8 cellular contexts compared by ENCODE assay signal in the genomic region with DNA sequence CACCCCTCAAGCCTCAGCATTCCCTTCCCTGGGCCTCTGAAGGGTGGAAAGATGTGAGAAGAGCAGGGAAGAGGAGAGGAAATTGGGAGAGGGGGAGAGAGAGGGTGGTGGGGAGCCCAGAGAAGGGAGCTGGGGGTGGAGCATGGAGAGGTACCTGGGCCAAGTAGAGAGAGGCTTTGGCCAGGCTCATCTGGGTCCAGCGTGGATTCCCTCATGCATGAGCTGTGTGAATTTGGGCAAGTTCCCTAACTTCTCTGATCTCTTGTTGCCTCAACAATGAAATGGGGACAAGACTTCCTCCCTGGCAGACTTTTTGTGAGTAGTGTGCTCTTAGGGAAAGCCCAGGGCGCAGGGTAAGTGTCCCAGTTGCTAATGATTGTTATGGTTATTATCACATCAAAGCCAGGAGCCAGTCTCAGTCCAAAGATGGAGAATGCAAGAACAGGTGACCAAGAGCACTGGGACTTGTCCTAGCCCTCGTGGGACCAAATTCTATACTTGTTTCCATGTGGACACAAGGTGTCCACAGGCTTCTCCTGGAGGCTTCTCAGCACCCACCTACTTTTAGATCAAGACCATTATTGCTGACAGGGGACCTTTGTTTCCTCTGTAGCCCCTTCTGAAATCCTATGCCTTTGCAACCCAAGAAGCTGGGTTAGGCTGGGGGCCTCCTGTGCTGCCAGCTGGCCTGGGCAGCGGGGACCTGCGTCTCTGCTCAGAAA. TPM values are rescaled to one million over a fixed set of nuclear protein-coding genes. Genes with fewer than 3 reads are reported as not detected.
DNase-seq lines count a peak whose midpoint lies in the region; ATAC-seq and TF ChIP-seq lines count a peak whose summit lies in the region.

No MANE protein-coding gene starts in this region.

- DNase-seq in activated naive CD4-positive, alpha-beta T cell (lab: John Stamatoyannopoulos, UW): no peak
- DNase-seq in coronary artery (ENCODE audit: low spot score): no peak
- no peak for DNase-seq in natural killer cell
- DNase-seq in uterus: peak in 1 of 2 donors; percentile 35
- DNase-seq in endothelial cell (ENCODE audit: low spot score): no peak

- no peaks in the 10 kb centered on the region for H3K9me3 Mint-ChIP-seq in activated naive CD4-positive, alpha-beta T cell treated with anti-CD3 and anti-CD28 coated beads, Interleukin-2, amount 50 U/mL, for 24 hours
- H3K9me3 Mint-ChIP-seq in natural killer cell (no peaks in the 10 kb centered on the region), endothelial cell (ENCODE audit: unreplicated experiment) (no peaks in the 10 kb centered on the region)

- peaks cover 88% of the 10 kb centered on the region for H3K4me1 Mint-ChIP-seq in activated naive CD4-positive, alpha-beta T cell treated with anti-CD3 and anti-CD28 coated beads, Interleukin-2, amount 50 U/mL, for 24 hours
- H3K4me1 Mint-ChIP-seq in natural killer cell (peaks cover 4 to 13% of the 10 kb centered on the region in 2 donors), endothelial cell (ENCODE audit: unreplicated experiment) (peaks cover 13% of the 10 kb centered on the region)

- TF ChIP-seq CTCF in coronary artery (IDR thresholded peaks at IDR 0.05) (no peak), natural killer cell (IDR thresholded peaks at IDR 0.05) (no peak), uterus (IDR thresholded peaks at IDR 0.05) (no peak), endothelial cell (IDR thresholded peaks at IDR 0.05; ENCODE audit: unreplicated experiment) (no peak)

- H3K9me3 ChIP-seq in uterus: no peaks in the 10 kb centered on the region

- H3K4me3 ChIP-seq in coronary artery: peak overlapping the region; percentile 64
- no peak overlapping the region for H3K4me3 ChIP-seq in uterus

- no peak for ATAC-seq in natural killer cell
- ATAC-seq in GM18505 (IDR thresholded peaks at IDR 0.05; ENCODE audit: unreplicated experiment): no peak
- no peak for ATAC-seq in GM18873 (IDR thresholded peaks at IDR 0.05; ENCODE audit: low FRiP score, unreplicated experiment)

- H3K27ac ChIP-seq in coronary artery: peak overlapping the region; percentile 99
- H3K27ac ChIP-seq in uterus: peak overlapping the region; percentile 93 to 99

- H3K36me3 ChIP-seq in uterus: no peaks in the 10 kb centered on the region

- peaks cover 1% of the 10 kb centered on the region for H3K36me3 Mint-ChIP-seq in activated naive CD4-positive, alpha-beta T cell treated with anti-CD3 and anti-CD28 coated beads, Interleukin-2, amount 50 U/mL, for 24 hours
- H3K36me3 Mint-ChIP-seq in natural killer cell (no peaks in the 10 kb centered on the region), endothelial cell (ENCODE audit: low read depth, unreplicated experiment) (no peaks in the 10 kb centered on the region)

- H3K27me3 Mint-ChIP-seq in activated naive CD4-positive, alpha-beta T cell treated with anti-CD3 and anti-CD28 coated beads, Interleukin-2, amount 50 U/mL, for 24 hours: no peaks in the 10 kb centered on the region
- H3K27me3 Mint-ChIP-seq in natural killer cell (ENCODE audit: low read depth in 2 of 2) (peaks cover 8 to 11% of the 10 kb centered on the region in 2 donors), endothelial cell (ENCODE audit: unreplicated experiment) (peaks cover 4% of the 10 kb centered on the region)

- TF ChIP-seq POLR2A in uterus (IDR thresholded peaks at IDR 0.05) (no peak), GM18505 (IDR thresholded peaks at IDR 0.05; ENCODE audit: borderline replicate concordance, extremely low read depth, insufficient read depth, insufficient read length) (no peak)

- H3K4me3 Mint-ChIP-seq in activated naive CD4-positive, alpha-beta T cell treated with anti-CD3 and anti-CD28 coated beads, Interleukin-2, amount 50 U/mL, for 24 hours: peak overlapping the region; percentile 86
- H3K4me3 Mint-ChIP-seq in natural killer cell (peak overlapping the region; percentile 28), endothelial cell (ENCODE audit: unreplicated experiment) (no peak overlapping the region)

- H3K4me1 ChIP-seq in uterus: peaks cover 24 to 33% of the 10 kb centered on the region in 2 donors

- H3K27ac Mint-ChIP-seq in activated naive CD4-positive, alpha-beta T cell treated with anti-CD3 and anti-CD28 coated beads, Interleukin-2, amount 50 U/mL, for 24 hours: peak overlapping the region; percentile 99
- H3K27ac Mint-ChIP-seq in natural killer cell (peak overlapping the region in 1 of 2 donors; percentile 51), endothelial cell (ENCODE audit: unreplicated experiment) (no peak overlapping the region)

- intact Hi-C loops in natural killer cell (cut with micrococcal nuclease) (no loop called here), uterus (cut with DNase I; ENCODE audit: low total_unique reads) (no loop called here)

- no peaks in the 10 kb centered on the region for H3K27me3 ChIP-seq in uterus

RNA-seq across cellular contexts. Expression of gene IL6R, which starts 13.9 kb away (rescaled TPM):
- total RNA-seq in natural killer cell: 10 to 100 TPM in 1 of 3 donors, 1 to 10 TPM in 2; 2.0 to 10.6 (median 3.8) TPM
- 10 to 100 TPM in 3 of 4 donors, 1 to 10 TPM in 1; 9.7 to 28.2 (median 17.1) TPM for total RNA-seq in uterus
- 1.0 TPM for total RNA-seq in endothelial cell (ENCODE audit: unreplicated experiment)
